8 cellular contexts compared by ENCODE assay signal in genomic region chr7:150047772-150048171, GRCh38.
DNase-seq lines count a peak whose midpoint lies in the region; ATAC-seq and TF ChIP-seq lines count a peak whose summit lies in the region.
"Not testable (repeated sequence)": the region's sequence is repeated elsewhere in the genome, so short reads cannot be mapped to it uniquely, and the experiment has no call there.

No MANE protein-coding gene starts in this region.

- peaks cover 22% of the 10 kb centered on the region for H3K27me3 ChIP-seq in ACC112 (ENCODE audit: insufficient read depth, low read length)
- H3K27me3 ChIP-seq in iPS DF 6.9 (ENCODE audit: control insufficient read depth, insufficient read depth, low read length), result not testable (repeated sequence)

- H3K27ac Mint-ChIP-seq in activated T-helper 17 cell treated with anti-CD3 and anti-CD28 coated beads, Interleukin-2, amount 50 U/mL, for 72 hours; dendritic cell treated with granulocyte-macrophage colony-stimulating factor and Interleukin-4, amounts not matched to agents 40 ng/mL and 50 ng/mL, for 4 days; nephron progenitor cell: not testable (repeated sequence)

- DNase-seq in SW480 (ENCODE audit: low spot score), result peak; percentile 13
- DNase-seq in iPS DF 6.9 (ENCODE audit: low read depth, low spot score), result not testable (repeated sequence)
- DNase-seq in nephron progenitor cell, result peak; percentile 43
- peak; percentile 33 for DNase-seq in stimulated activated CD8-positive, alpha-beta memory T cell treated with anti-CD3 and anti-CD28 coated beads, Interleukin-4, amount 100 ng/mL, for 48 hours

- CTCF ChIA-PET in HEK293 (lab: Yijun Ruan, JAX), result not testable (repeated sequence)

- peaks cover 14% of the 10 kb centered on the region for H3K27me3 Mint-ChIP-seq in activated T-helper 17 cell treated with anti-CD3 and anti-CD28 coated beads, Interleukin-2, amount 50 U/mL, for 72 hours
- H3K27me3 Mint-ChIP-seq in dendritic cell treated with granulocyte-macrophage colony-stimulating factor and Interleukin-4, amounts not matched to agents 40 ng/mL and 50 ng/mL, for 4 days, result peaks cover 51% of the 10 kb centered on the region
- peaks cover 34% of the 10 kb centered on the region for H3K27me3 Mint-ChIP-seq in nephron progenitor cell (ENCODE audit: low read depth, poor library complexity)

- TF ChIP-seq CTCF in HEK293 (tag by site-specific recombination; IDR thresholded peaks at IDR 0.05); nephron progenitor cell (IDR thresholded peaks at IDR 0.05): not testable (repeated sequence)

- H3K9me3 Mint-ChIP-seq in activated T-helper 17 cell treated with anti-CD3 and anti-CD28 coated beads, Interleukin-2, amount 50 U/mL, for 72 hours; dendritic cell treated with granulocyte-macrophage colony-stimulating factor and Interleukin-4, amounts not matched to agents 40 ng/mL and 50 ng/mL, for 4 days; nephron progenitor cell: not testable (repeated sequence)

- not testable (repeated sequence) for H3K4me1 ChIP-seq in ACC112 (ENCODE audit: control insufficient read depth, insufficient read depth, low read length, unreplicated experiment); HEK293 (ENCODE audit: control insufficient read depth, insufficient read depth, low read length); iPS DF 6.9 (ENCODE audit: control insufficient read depth, insufficient read depth, low read length)

- H3K4me1 Mint-ChIP-seq in activated T-helper 17 cell treated with anti-CD3 and anti-CD28 coated beads, Interleukin-2, amount 50 U/mL, for 72 hours, result not testable (repeated sequence)
- H3K4me1 Mint-ChIP-seq in dendritic cell treated with granulocyte-macrophage colony-stimulating factor and Interleukin-4, amounts not matched to agents 40 ng/mL and 50 ng/mL, for 4 days (ENCODE audit: low read depth), result peaks cover 11% of the 10 kb centered on the region
- H3K4me1 Mint-ChIP-seq in nephron progenitor cell, result peaks cover 12% of the 10 kb centered on the region

- not testable (repeated sequence) for H3K36me3 Mint-ChIP-seq in activated T-helper 17 cell treated with anti-CD3 and anti-CD28 coated beads, Interleukin-2, amount 50 U/mL, for 72 hours (ENCODE audit: low read depth); dendritic cell treated with granulocyte-macrophage colony-stimulating factor and Interleukin-4, amounts not matched to agents 40 ng/mL and 50 ng/mL, for 4 days (ENCODE audit: low read depth); nephron progenitor cell (ENCODE audit: low read depth)

- intact Hi-C loops in dendritic cell treated with granulocyte-macrophage colony-stimulating factor and Interleukin-4, amounts not matched to agents 40 ng/mL and 50 ng/mL, for 4 days (cut with micrococcal nuclease), result loop anchor here (5.0 kb wide), 1 partner anchor 165 kb away; no protein-coding TSS in a partner anchor

- peak overlapping the region; percentile 61 for H3K4me3 Mint-ChIP-seq in activated T-helper 17 cell treated with anti-CD3 and anti-CD28 coated beads, Interleukin-2, amount 50 U/mL, for 72 hours
- H3K4me3 Mint-ChIP-seq in dendritic cell treated with granulocyte-macrophage colony-stimulating factor and Interleukin-4, amounts not matched to agents 40 ng/mL and 50 ng/mL, for 4 days, result peak overlapping the region; percentile 74
- H3K4me3 Mint-ChIP-seq in nephron progenitor cell, result peak overlapping the region; percentile 82

- WGBS in iPS DF 6.9 (ENCODE audit: insufficient coverage, insufficient read length), result no CpG with 5 or more reads among the region's 31 CpGs

- H3K79me2 ChIP-seq in ACC112 (ENCODE audit: control insufficient read depth, insufficient read depth, low read length, unreplicated experiment), result not testable (repeated sequence)

- H3K27ac ChIP-seq in ACC112 (ENCODE audit: low read depth, low read length); HEK293 (ENCODE audit: extremely low read depth, low read depth, low read length); iPS DF 6.9 (ENCODE audit: low read length): not testable (repeated sequence)

- POLR2A ChIA-PET in HEK293 (lab: Yijun Ruan, JAX), result not testable (repeated sequence)

- not testable (repeated sequence) for ATAC-seq in activated T-helper 17 cell treated with anti-CD3 and anti-CD28 coated beads, Interleukin-2, amount 50 U/mL, for 72 hours (replicated peaks)

- H2AFZ ChIP-seq in ACC112 (ENCODE audit: low read length, unreplicated experiment), result not testable (repeated sequence)

- not testable (repeated sequence) for H3K36me3 ChIP-seq in ACC112 (ENCODE audit: insufficient read depth, low read length); HEK293 (ENCODE audit: control insufficient read depth in 2 of 2, insufficient read depth in 1 of 2, low read length in 2 of 2); iPS DF 6.9 (ENCODE audit: control insufficient read depth, insufficient read depth, low read length)

- H3K9me3 ChIP-seq in HEK293 (ENCODE audit: control insufficient read depth, insufficient read depth, low read depth, low read length); iPS DF 6.9 (ENCODE audit: control insufficient read depth, insufficient read depth, low read length): not testable (repeated sequence)

- H3K4me3 ChIP-seq in ACC112 (ENCODE audit: low read depth, low read length) (peak overlapping the region; percentile 29; the same call in 1 of the 2 replicates), HEK293 (ENCODE audit: low read depth, low read length) (peak overlapping the region; percentile 38), iPS DF 6.9 (ENCODE audit: low read length) (peak overlapping the region; percentile 18; the same call in 1 of the 2 replicates)

TF ChIP-seq in HEK293, 187 proteins besides CTCF, POLR2A, EP300 and RAD21:
- peak; percentile 84 for TF ChIP-seq ZNF341 (tag by site-specific recombination; IDR thresholded peaks at IDR 0.05; ENCODE audit: low read depth)
- peak; percentile 64 for TF ChIP-seq ZBTB26 (tag by site-specific recombination; optimal IDR thresholded peaks at IDR 0.05)
- TF ChIP-seq ZFHX2 (tag by site-specific recombination; conservative IDR thresholded peaks at IDR 0.05), result 0 out of 2 replicates have a peak, but pooled peaks have one; percentile 1
- peak; percentile 13; the same call in 1 of the 2 replicates for TF ChIP-seq SP2 (tag by site-specific recombination; IDR thresholded peaks at IDR 0.05)
- TF ChIP-seq EGR2 (tag by site-specific recombination; IDR thresholded peaks at IDR 0.05; ENCODE audit: low read depth), result 0 out of 2 replicates have a peak, but pooled peaks have one; percentile 12
- peak; percentile 80 for TF ChIP-seq ZNF335 (tag by site-specific recombination; conservative IDR thresholded peaks at IDR 0.05)
TF ChIP-seq in HEK293: peak in this region for 6; not testable (repeated sequence) for 181.
